In genomic region chr10:51642591-51642990, GRCh38 we compare ENCODE assay signal across 13 cellular contexts.
"Had no signal": no experiment of that assay in that cellular context is flagged by ENCODE, and none has a peak within 500 bp of the region (broad histone marks: within the 10 kb centered on the region; RNA-seq: fewer than 3 reads in every experiment).

No MANE protein-coding gene starts in this region.

- H3K9me3 ChIP-seq: esophagus muscularis mucosa, gastroesophageal sphincter, right lobe of liver had no signal

- H3K4me1 ChIP-seq: gastroesophageal sphincter, right lobe of liver had no signal

- H3K4me3 ChIP-seq: esophagus muscularis mucosa, gastroesophageal sphincter, right lobe of liver had no signal

- H3K27ac ChIP-seq: epithelial cell of prostate, esophagus muscularis mucosa, gastroesophageal sphincter, right lobe of liver had no signal

- H3K36me3 ChIP-seq: esophagus muscularis mucosa, gastroesophageal sphincter, right lobe of liver had no signal

- DNase-seq: cortex of kidney; effector memory CD4-positive, alpha-beta T cell; kidney glomerular epithelial cell; natural killer cell; right lobe of liver; stimulated activated CD4-positive, alpha-beta T cell treated with anti-CD3 and anti-CD28 coated beads, Interleukin-15, amount 100 ng/mL, for 24 hours; stimulated activated CD4-positive, alpha-beta T cell treated with anti-CD3 and anti-CD28 coated beads, Interleukin-1b, Interleukin-23, amount 100 ng/mL, for 48 hours; stimulated activated CD4-positive, alpha-beta T cell treated with anti-CD3 and anti-CD28 coated beads, Interleukin-4, amount 100 ng/mL, for 24 hours; trophoblast cell had no signal

- ATAC-seq: gastroesophageal sphincter; natural killer cell; right lobe of liver; stimulated activated memory B cell treated with anti-CD40 and anti-IgM and Interleukin-4, amounts not matched to agents 10 μg/mL and 1 μg/mL and 100 μg/mL, for 72 hours had no signal

- H3K27me3 ChIP-seq: esophagus muscularis mucosa, gastroesophageal sphincter, right lobe of liver had no signal
